ENCODE assay signal across 8 cellular contexts in genomic region chr5:82351754-82352145, GRCh38.
DNase-seq lines count a peak whose midpoint lies in the region; ATAC-seq and TF ChIP-seq lines count a peak whose summit lies in the region.

No MANE protein-coding gene starts in this region.

- H3K27ac ChIP-seq in A673 (ENCODE audit: low read depth, low read length, poor library complexity, severe bottlenecking) (no peak overlapping the region), HCT116 (ENCODE audit: low read depth, low read length) (no peak overlapping the region), SK-N-MC (no peak overlapping the region), esophagus squamous epithelium (peak overlapping the region in 1 of 4 donors; percentile 22)

- peak overlapping the region; percentile 28 for H2AFZ ChIP-seq in HCT116 (ENCODE audit: low read depth, low read length, poor library complexity, severe bottlenecking)

- H3K27ac Mint-ChIP-seq in nephron, result peak overlapping the region; percentile 31 to 78 (median 43)

- peak; percentile 75 for ATAC-seq in HCT116

- CTCF ChIA-PET in A673 (lab: Charles Lee), result no interaction called here
- CTCF ChIA-PET in HCT116 (lab: Charles Lee), result interaction anchor here (1.2 to 2.4 kb wide), 2 partner anchors 1360 to 1366 kb away, joined by 4 to 8 read pairs; no protein-coding TSS in a partner anchor

- RAD21 ChIA-PET in HCT116 (lab: Charles Lee; ENCODE audit: low non-redundant PET in 1 of 2, low total read pairs in 2 of 2, uncharacterized antibody in 2 of 2, unreplicated experiment in 2 of 2), result no interaction called here

- H3K36me3 ChIP-seq in A673 (ENCODE audit: insufficient read depth, low read length, poor library complexity, severe bottlenecking) (no peaks in the 10 kb centered on the region), HCT116 (ENCODE audit: control insufficient read depth in 1 of 2, insufficient read depth in 2 of 2, low read length in 2 of 2) (no peaks in the 10 kb centered on the region), SK-N-MC (ENCODE audit: insufficient read depth, low read length) (no peaks in the 10 kb centered on the region), esophagus squamous epithelium (no peaks in the 10 kb centered on the region)

- H3K9ac ChIP-seq in HCT116 (ENCODE audit: low read length), result no peak overlapping the region
- no peak overlapping the region for H3K9ac ChIP-seq in SK-N-MC (ENCODE audit: insufficient read length)

- no peaks in the 10 kb centered on the region for H3K79me2 ChIP-seq in HCT116 (ENCODE audit: insufficient read depth, low read length)

- TF ChIP-seq RAD21 in HCT116 (IDR thresholded peaks at IDR 0.05; ENCODE audit: low read depth), result peak; percentile 85

- no peak overlapping the region for H3K4me3 Mint-ChIP-seq in nephron

- H3K27me3 ChIP-seq in A673 (replicated peaks; ENCODE audit: insufficient read depth, low read depth, low read length, poor library complexity) (no peaks in the 10 kb centered on the region), HCT116 (ENCODE audit: insufficient read depth, low read length) (no peaks in the 10 kb centered on the region), esophagus squamous epithelium (no peaks in the 10 kb centered on the region)

- H3K9me2 ChIP-seq in HCT116 (ENCODE audit: insufficient read depth), result no peaks in the 10 kb centered on the region

- peaks cover 44% of the 10 kb centered on the region for H3K4me1 Mint-ChIP-seq in nephron

- TF ChIP-seq POLR2A in HCT116 (IDR thresholded peaks at IDR 0.05; ENCODE audit: borderline replicate concordance, extremely low read depth, insufficient read depth, insufficient read length) (no peak), esophagus squamous epithelium (IDR thresholded peaks at IDR 0.05) (no peak)

- POLR2A ChIA-PET in A673 (lab: Charles Lee; ENCODE audit: low non-redundant PET), result no interaction called here
- POLR2A ChIA-PET in HCT116 (lab: Charles Lee), result no interaction called here

- H3K9me3 ChIP-seq in A673 (ENCODE audit: low read depth, low read length, poor library complexity, severe bottlenecking) (no peaks in the 10 kb centered on the region), HCT116 (ENCODE audit: control insufficient read depth in 1 of 2, insufficient read depth in 1 of 2, low read depth in 1 of 2, low read length in 2 of 2) (no peaks in the 10 kb centered on the region), SK-N-MC (ENCODE audit: low read depth, low read length) (no peaks in the 10 kb centered on the region), esophagus squamous epithelium (no peaks in the 10 kb centered on the region)

- no peak overlapping the region for H3K4me3 ChIP-seq in A673 (ENCODE audit: low read depth, low read length, poor library complexity, severe bottlenecking)
- H3K4me3 ChIP-seq in GM12864 (ENCODE audit: low read depth, low read length), result no peak overlapping the region
- no peak overlapping the region for H3K4me3 ChIP-seq in HCT116 (replicated peaks in 1 of 2; ENCODE audit: low read depth in 1 of 2, low read length in 2 of 2)
- no peak overlapping the region for H3K4me3 ChIP-seq in SK-N-MC
- no peak overlapping the region for H3K4me3 ChIP-seq in esophagus squamous epithelium

- TF ChIP-seq CTCF in A673 (conservative IDR thresholded peaks at IDR 0.05; ENCODE audit: low read depth, low read length) (peak; percentile 73), GM12864 (IDR thresholded peaks at IDR 0.05; ENCODE audit: low read depth, low read length, missing control alignments) (peak; percentile 72), HCT116 (IDR thresholded peaks at IDR 0.05 in 2 of 3, conservative IDR thresholded peaks at IDR 0.05 in 1 of 3; ENCODE audit: borderline replicate concordance in 1 of 3, insufficient read depth in 1 of 3, low read depth in 2 of 3, low read length in 2 of 3) (peak; percentile 60 to 82 (median 61); a peak in 5 of 6 replicates), esophagus squamous epithelium (IDR thresholded peaks at IDR 0.05) (peak; percentile 29 to 87 (median 74)), nephron (IDR thresholded peaks at IDR 0.05; ENCODE audit: unreplicated experiment in 3 of 3) (peak; percentile 71 to 79 (median 73))

- BruUV-seq in A673 (replicated peaks; lab: Mats Ljungman, UMichigan), result no TSS peak
- BruUV-seq in HCT116 (replicated peaks; lab: Mats Ljungman, UMichigan), result no TSS peak

- DNase-seq in A673 (ENCODE audit: low spot score) (peak; percentile 73), GM12864 (ENCODE audit: low read depth) (no peak), HCT116 (ENCODE audit: low read depth, low spot score) (peak; percentile 61), M059J (ENCODE audit: low read depth) (peak; percentile 82), SK-N-MC (ENCODE audit: low read depth, low spot score) (peak; percentile 53), esophagus squamous epithelium (lab: John Stamatoyannopoulos, UW) (no peak)
- DNase-seq in stimulated activated CD4-positive, alpha-beta T cell treated with anti-CD3 and anti-CD28 coated beads, Interleukin-2, amount 100 ng/mL, for 48 hours, result no peak

- intact Hi-C loops in A673 (cut with micrococcal nuclease; ENCODE audit: unreplicated experiment), result loop anchor here (1.0 to 10.0 kb wide), 7 partner anchors 39 to 1363 kb away; partner anchors contain the start of gene VCAN
- intact Hi-C loops in HCT116 (cut with micrococcal nuclease), result loop anchor here (1.0 to 10.0 kb wide), 8 partner anchors 291 to 1363 kb away; partner anchors contain the start of genes TMEM167A and XRCC4
- intact Hi-C loops in esophagus squamous epithelium (cut with DNase I), result loop anchor here (10.0 kb wide), 1 partner anchor 1213 kb away; no protein-coding TSS in a partner anchor

- H3K4me1 ChIP-seq in A673 (ENCODE audit: insufficient read depth, low read length, poor library complexity, severe bottlenecking), result no peaks in the 10 kb centered on the region
- peaks cover 20 to 68% of the 10 kb centered on the region in 2 experiments for H3K4me1 ChIP-seq in HCT116 (ENCODE audit: control insufficient read depth in 1 of 2, insufficient read depth in 2 of 2, low read length in 2 of 2)
- H3K4me1 ChIP-seq in esophagus squamous epithelium, result peaks cover 0 to 26% (median under 1%) of the 10 kb centered on the region in 3 donors

- H3K36me3 Mint-ChIP-seq in nephron (ENCODE audit: low read depth), result no peaks in the 10 kb centered on the region

- WGBS in esophagus squamous epithelium, 2 donors, result 6% methylated on average over 2 of the region's 2 CpGs

- no peaks in the 10 kb centered on the region for H3K9me3 Mint-ChIP-seq in nephron

- H4K20me1 ChIP-seq in HCT116 (ENCODE audit: insufficient read depth), result no peaks in the 10 kb centered on the region

- H3K27me3 Mint-ChIP-seq in nephron (ENCODE audit: low read depth), result peaks cover 1% of the 10 kb centered on the region

- H3K4me2 ChIP-seq in HCT116 (ENCODE audit: low read length), result peak overlapping the region; percentile 24; the same call in 1 of the 2 replicates

TF ChIP-seq in HCT116, 20 proteins besides CTCF, POLR2A, EP300 and RAD21 (continues in another document):
- TF ChIP-seq YY1 (IDR thresholded peaks at IDR 0.05; ENCODE audit: extremely low read depth, insufficient replicate concordance, low read depth, low read length), result no peak
- no peak for TF ChIP-seq SRF (IDR thresholded peaks at IDR 0.05; ENCODE audit: low read depth)
- TF ChIP-seq REST (IDR thresholded peaks at IDR 0.05; ENCODE audit: low read depth), result no peak
- TF ChIP-seq FOSL1 (IDR thresholded peaks at IDR 0.05; ENCODE audit: low read depth), result no peak
- TF ChIP-seq TCF7L2 (IDR thresholded peaks at IDR 0.05; ENCODE audit: borderline replicate concordance, extremely low read depth, insufficient read depth, insufficient read length), result no peak
- TF ChIP-seq EGR1 (IDR thresholded peaks at IDR 0.05; ENCODE audit: low read depth), result no peak
- no peak for TF ChIP-seq ZNF274 (IDR thresholded peaks at IDR 0.05; ENCODE audit: low read depth, low read length)
- TF ChIP-seq ATF3 (IDR thresholded peaks at IDR 0.05), result no peak
- TF ChIP-seq ELF1 (IDR thresholded peaks at IDR 0.05; ENCODE audit: borderline replicate concordance, low read depth), result no peak
- no peak for TF ChIP-seq EZH2 (IDR thresholded peaks at IDR 0.05)
- TF ChIP-seq ZFX (IDR thresholded peaks at IDR 0.05), result no peak
- TF ChIP-seq JUND (IDR thresholded peaks at IDR 0.05), result no peak
- TF ChIP-seq SP1 (IDR thresholded peaks at IDR 0.05; ENCODE audit: low read depth), result no peak
- TF ChIP-seq SIN3A (IDR thresholded peaks at IDR 0.05; ENCODE audit: low read depth), result no peak
- no peak for TF ChIP-seq MAX (IDR thresholded peaks at IDR 0.05)

Comparison
In these comparisons a context has a peak if more than half of its experiments do, and no peak if none do; other contexts are left out.
1. DNase-seq: peak in A673 (single experiment), HCT116 (single experiment), M059J (single experiment) and SK-N-MC (single experiment); none in GM12864 (single experiment), esophagus squamous epithelium (single experiment) and stimulated activated CD4-positive, alpha-beta T cell treated with anti-CD3 and anti-CD28 coated beads, Interleukin-2, amount 100 ng/mL, for 48 hours (0 of 2).
2. Peak in every context shown above with its lines, with median percentiles within 50 percentile points of each other: CTCF ChIP-seq.